Comparison of ENCODE assay signal across 1 cellular context in the genomic region with DNA sequence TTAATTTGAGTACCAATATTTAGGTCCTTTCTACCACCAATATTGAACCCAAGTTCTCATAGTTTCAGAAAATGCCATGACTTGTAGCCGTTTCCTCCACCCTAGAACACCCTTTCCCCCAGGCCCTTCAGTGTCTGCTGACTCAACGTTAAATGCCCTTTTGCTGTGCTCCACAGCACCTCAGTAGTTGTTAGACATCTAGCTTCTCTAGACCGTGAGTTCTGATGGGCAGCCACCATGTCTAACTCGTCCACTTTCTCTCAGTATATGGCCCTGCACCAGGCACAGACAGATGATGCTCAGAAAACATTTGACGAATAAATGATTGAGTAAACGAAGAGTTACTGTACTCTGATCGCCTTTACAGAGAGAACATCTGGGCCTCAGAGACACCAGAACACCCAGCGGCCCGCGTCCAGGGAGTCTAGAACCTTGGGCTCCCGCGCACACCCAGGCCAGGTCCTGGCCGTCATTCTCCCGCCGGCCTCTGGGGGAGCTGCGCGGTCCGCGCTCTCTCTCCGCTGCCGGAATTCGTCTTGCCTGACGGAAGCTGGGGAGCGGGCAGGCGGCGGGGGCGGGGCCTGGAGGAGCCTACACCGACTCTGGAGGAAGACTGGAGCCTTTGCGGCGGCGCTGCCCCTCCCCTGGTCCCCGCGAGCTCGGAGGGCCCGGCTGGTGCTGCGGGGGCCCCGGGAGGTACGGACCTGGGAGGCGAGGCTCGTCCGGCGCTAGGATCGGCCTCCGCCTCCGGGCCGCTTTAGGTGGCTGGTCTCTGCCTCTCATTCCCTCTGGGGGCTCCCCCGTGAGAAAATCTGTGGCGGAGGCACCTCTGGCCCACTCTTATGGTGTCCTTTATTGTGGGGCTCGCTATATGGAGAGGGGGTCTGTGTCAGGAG.
TF ChIP-seq lines count a peak whose summit lies in the region.

A gene (plus strand): TSS at position 582 of the 896 bp plus-strand sequence. CDS start 1,488 bp downstream, outside the sequence.

TF ChIP-seq in HepG2, 621 proteins besides CTCF, POLR2A, EP300 and RAD21 (continued from another document and continues in another):
- TF ChIP-seq, protein P1, sequence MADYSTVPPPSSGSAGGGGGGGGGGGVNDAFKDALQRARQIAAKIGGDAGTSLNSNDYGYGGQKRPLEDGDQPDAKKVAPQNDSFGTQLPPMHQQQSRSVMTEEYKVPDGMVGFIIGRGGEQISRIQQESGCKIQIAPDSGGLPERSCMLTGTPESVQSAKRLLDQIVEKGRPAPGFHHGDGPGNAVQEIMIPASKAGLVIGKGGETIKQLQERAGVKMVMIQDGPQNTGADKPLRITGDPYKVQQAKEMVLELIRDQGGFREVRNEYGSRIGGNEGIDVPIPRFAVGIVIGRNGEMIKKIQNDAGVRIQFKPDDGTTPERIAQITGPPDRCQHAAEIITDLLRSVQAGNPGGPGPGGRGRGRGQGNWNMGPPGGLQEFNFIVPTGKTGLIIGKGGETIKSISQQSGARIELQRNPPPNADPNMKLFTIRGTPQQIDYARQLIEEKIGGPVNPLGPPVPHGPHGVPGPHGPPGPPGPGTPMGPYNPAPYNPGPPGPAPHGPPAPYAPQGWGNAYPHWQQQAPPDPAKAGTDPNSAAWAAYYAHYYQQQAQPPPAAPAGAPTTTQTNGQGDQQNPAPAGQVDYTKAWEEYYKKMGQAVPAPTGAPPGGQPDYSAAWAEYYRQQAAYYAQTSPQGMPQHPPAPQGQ (CRISPR knock-in tag; IDR thresholded peaks at IDR 0.05; ENCODE audit: borderline replicate concordance), result no peak
- TF ChIP-seq, protein P2, sequence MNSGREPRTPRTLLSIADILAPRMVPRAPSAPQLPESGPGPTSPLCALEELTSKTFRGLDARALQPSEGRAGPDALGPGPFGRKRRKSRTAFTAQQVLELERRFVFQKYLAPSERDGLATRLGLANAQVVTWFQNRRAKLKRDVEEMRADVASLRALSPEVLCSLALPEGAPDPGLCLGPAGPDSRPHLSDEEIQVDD (CRISPR knock-in tag; IDR thresholded peaks at IDR 0.05; ENCODE audit: borderline replicate concordance), result peak; percentile 50; the same call in 1 of the 2 replicates
- TF ChIP-seq MEF2D (CRISPR knock-in tag; IDR thresholded peaks at IDR 0.05) (peak; percentile 92; the same call in 1 of the 2 replicates), SP2 (CRISPR knock-in tag; IDR thresholded peaks at IDR 0.05) (peak; percentile 76), HOXA3 (CRISPR knock-in tag; IDR thresholded peaks at IDR 0.05) (peak; percentile 98), HNF4A (CRISPR knock-in tag; IDR thresholded peaks at IDR 0.05) (peak; percentile 38; the same call in 1 of the 2 replicates), MTA3 (CRISPR knock-in tag; IDR thresholded peaks at IDR 0.05) (no peak), KLF13 (CRISPR knock-in tag; IDR thresholded peaks at IDR 0.05) (0 out of 2 replicates have a peak, but pooled peaks have one; percentile 55), ZMYM2 (CRISPR knock-in tag; IDR thresholded peaks at IDR 0.05) (peak; percentile 78), TCF12 (IDR thresholded peaks at IDR 0.05) (no peak), TCF12 (CRISPR knock-in tag; IDR thresholded peaks at IDR 0.05) (peak; percentile 85; the same call in 1 of the 2 replicates), MAZ (IDR thresholded peaks at IDR 0.05; ENCODE audit: borderline replicate concordance, low read depth, low read length) (peak; percentile 91), MAZ (CRISPR knock-in tag; IDR thresholded peaks at IDR 0.05; ENCODE audit: low read depth) (peak; percentile 99), SMAD1 (CRISPR knock-in tag; IDR thresholded peaks at IDR 0.05; ENCODE audit: borderline replicate concordance, low read depth) (0 out of 2 replicates have a peak, but pooled peaks have one; percentile 55), ARHGAP35 (CRISPR knock-in tag; IDR thresholded peaks at IDR 0.05; ENCODE audit: borderline replicate concordance) (peak; percentile 81), MED13 (CRISPR knock-in tag; IDR thresholded peaks at IDR 0.05) (peak; percentile 91; the same call in 1 of the 2 replicates), ZNF788 (CRISPR knock-in tag; IDR thresholded peaks at IDR 0.05; ENCODE audit: borderline replicate concordance) (peak; percentile 100), ZNF619 (CRISPR knock-in tag; IDR thresholded peaks at IDR 0.05) (peak; percentile 92; the same call in 1 of the 2 replicates), ZNF501 (CRISPR knock-in tag; IDR thresholded peaks at IDR 0.05) (peak; percentile 95; the same call in 1 of the 2 replicates), TARDBP (CRISPR knock-in tag; IDR thresholded peaks at IDR 0.05) (peak; percentile 89), ZNF75D (CRISPR knock-in tag; IDR thresholded peaks at IDR 0.05; ENCODE audit: borderline replicate concordance) (no peak), PHF5A (CRISPR knock-in tag; IDR thresholded peaks at IDR 0.05; ENCODE audit: low read depth, unreplicated experiment) (peak; percentile 82), ZNF839 (CRISPR knock-in tag; IDR thresholded peaks at IDR 0.05; ENCODE audit: borderline replicate concordance) (peak; percentile 97; the same call in 1 of the 2 replicates), IKZF4 (CRISPR knock-in tag; IDR thresholded peaks at IDR 0.05; ENCODE audit: borderline replicate concordance, low read depth, not compliant biosample characterization) (peak; percentile 31), FOXA1 (IDR thresholded peaks at IDR 0.05) (no peak), FOXA1 (CRISPR knock-in tag; IDR thresholded peaks at IDR 0.05) (peak; percentile 10; the same call in 1 of the 2 replicates), ZNF496 (CRISPR knock-in tag; IDR thresholded peaks at IDR 0.05; ENCODE audit: insufficient replicate concordance) (no peak), MXD4 (CRISPR knock-in tag; IDR thresholded peaks at IDR 0.05) (peak; percentile 89)
- TF ChIP-seq, protein P3, sequence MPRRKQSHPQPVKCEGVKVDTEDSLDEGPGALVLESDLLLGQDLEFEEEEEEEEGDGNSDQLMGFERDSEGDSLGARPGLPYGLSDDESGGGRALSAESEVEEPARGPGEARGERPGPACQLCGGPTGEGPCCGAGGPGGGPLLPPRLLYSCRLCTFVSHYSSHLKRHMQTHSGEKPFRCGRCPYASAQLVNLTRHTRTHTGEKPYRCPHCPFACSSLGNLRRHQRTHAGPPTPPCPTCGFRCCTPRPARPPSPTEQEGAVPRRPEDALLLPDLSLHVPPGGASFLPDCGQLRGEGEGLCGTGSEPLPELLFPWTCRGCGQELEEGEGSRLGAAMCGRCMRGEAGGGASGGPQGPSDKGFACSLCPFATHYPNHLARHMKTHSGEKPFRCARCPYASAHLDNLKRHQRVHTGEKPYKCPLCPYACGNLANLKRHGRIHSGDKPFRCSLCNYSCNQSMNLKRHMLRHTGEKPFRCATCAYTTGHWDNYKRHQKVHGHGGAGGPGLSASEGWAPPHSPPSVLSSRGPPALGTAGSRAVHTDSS (CRISPR knock-in tag; conservative IDR thresholded peaks at IDR 0.05), result 0 out of 2 replicates have a peak, but pooled peaks have one; percentile 58
- TF ChIP-seq, protein P4, sequence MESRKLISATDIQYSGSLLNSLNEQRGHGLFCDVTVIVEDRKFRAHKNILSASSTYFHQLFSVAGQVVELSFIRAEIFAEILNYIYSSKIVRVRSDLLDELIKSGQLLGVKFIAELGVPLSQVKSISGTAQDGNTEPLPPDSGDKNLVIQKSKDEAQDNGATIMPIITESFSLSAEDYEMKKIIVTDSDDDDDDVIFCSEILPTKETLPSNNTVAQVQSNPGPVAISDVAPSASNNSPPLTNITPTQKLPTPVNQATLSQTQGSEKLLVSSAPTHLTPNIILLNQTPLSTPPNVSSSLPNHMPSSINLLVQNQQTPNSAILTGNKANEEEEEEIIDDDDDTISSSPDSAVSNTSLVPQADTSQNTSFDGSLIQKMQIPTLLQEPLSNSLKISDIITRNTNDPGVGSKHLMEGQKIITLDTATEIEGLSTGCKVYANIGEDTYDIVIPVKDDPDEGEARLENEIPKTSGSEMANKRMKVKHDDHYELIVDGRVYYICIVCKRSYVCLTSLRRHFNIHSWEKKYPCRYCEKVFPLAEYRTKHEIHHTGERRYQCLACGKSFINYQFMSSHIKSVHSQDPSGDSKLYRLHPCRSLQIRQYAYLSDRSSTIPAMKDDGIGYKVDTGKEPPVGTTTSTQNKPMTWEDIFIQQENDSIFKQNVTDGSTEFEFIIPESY (CRISPR knock-in tag; IDR thresholded peaks at IDR 0.05), result peak; percentile 80
- TF ChIP-seq, protein P5, sequence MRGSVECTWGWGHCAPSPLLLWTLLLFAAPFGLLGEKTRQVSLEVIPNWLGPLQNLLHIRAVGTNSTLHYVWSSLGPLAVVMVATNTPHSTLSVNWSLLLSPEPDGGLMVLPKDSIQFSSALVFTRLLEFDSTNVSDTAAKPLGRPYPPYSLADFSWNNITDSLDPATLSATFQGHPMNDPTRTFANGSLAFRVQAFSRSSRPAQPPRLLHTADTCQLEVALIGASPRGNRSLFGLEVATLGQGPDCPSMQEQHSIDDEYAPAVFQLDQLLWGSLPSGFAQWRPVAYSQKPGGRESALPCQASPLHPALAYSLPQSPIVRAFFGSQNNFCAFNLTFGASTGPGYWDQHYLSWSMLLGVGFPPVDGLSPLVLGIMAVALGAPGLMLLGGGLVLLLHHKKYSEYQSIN (CRISPR knock-in tag; IDR thresholded peaks at IDR 0.05; ENCODE audit: borderline replicate concordance), result no peak
- TF ChIP-seq, protein P6, sequence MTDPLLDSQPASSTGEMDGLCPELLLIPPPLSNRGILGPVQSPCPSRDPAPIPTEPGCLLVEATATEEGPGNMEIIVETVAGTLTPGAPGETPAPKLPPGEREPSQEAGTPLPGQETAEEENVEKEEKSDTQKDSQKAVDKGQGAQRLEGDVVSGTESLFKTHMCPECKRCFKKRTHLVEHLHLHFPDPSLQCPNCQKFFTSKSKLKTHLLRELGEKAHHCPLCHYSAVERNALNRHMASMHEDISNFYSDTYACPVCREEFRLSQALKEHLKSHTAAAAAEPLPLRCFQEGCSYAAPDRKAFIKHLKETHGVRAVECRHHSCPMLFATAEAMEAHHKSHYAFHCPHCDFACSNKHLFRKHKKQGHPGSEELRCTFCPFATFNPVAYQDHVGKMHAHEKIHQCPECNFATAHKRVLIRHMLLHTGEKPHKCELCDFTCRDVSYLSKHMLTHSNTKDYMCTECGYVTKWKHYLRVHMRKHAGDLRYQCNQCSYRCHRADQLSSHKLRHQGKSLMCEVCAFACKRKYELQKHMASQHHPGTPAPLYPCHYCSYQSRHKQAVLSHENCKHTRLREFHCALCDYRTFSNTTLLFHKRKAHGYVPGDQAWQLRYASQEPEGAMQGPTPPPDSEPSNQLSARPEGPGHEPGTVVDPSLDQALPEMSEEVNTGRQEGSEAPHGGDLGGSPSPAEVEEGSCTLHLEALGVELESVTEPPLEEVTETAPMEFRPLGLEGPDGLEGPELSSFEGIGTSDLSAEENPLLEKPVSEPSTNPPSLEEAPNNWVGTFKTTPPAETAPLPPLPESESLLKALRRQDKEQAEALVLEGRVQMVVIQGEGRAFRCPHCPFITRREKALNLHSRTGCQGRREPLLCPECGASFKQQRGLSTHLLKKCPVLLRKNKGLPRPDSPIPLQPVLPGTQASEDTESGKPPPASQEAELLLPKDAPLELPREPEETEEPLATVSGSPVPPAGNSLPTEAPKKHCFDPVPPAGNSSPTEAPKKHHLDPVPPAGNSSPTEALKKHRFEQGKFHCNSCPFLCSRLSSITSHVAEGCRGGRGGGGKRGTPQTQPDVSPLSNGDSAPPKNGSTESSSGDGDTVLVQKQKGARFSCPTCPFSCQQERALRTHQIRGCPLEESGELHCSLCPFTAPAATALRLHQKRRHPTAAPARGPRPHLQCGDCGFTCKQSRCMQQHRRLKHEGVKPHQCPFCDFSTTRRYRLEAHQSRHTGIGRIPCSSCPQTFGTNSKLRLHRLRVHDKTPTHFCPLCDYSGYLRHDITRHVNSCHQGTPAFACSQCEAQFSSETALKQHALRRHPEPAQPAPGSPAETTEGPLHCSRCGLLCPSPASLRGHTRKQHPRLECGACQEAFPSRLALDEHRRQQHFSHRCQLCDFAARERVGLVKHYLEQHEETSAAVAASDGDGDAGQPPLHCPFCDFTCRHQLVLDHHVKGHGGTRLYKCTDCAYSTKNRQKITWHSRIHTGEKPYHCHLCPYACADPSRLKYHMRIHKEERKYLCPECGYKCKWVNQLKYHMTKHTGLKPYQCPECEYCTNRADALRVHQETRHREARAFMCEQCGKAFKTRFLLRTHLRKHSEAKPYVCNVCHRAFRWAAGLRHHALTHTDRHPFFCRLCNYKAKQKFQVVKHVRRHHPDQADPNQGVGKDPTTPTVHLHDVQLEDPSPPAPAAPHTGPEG (CRISPR knock-in tag; IDR thresholded peaks at IDR 0.05), result peak; percentile 81
- TF ChIP-seq, protein P7, sequence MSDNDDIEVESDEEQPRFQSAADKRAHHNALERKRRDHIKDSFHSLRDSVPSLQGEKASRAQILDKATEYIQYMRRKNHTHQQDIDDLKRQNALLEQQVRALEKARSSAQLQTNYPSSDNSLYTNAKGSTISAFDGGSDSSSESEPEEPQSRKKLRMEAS (IDR thresholded peaks at IDR 0.05), result peak; percentile 70
- TF ChIP-seq, protein P8, sequence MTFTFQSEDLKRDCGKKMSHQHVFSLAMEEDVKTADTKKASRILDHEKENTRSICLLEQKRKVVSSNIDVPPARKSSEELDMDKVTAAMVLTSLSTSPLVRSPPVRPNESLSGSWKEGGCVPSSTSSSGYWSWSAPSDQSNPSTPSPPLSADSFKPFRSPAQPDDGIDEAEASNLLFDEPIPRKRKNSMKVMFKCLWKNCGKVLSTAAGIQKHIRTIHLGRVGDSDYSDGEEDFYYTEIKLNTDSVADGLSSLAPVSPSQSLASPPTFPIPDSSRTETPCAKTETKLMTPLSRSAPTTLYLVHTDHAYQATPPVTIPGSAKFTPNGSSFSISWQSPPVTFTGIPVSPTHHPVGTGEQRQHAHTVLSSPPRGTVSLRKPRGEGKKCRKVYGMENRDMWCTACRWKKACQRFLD (CRISPR knock-in tag; IDR thresholded peaks at IDR 0.05; ENCODE audit: borderline replicate concordance), result peak; percentile 53; the same call in 1 of the 2 replicates
- TF ChIP-seq, protein P9, sequence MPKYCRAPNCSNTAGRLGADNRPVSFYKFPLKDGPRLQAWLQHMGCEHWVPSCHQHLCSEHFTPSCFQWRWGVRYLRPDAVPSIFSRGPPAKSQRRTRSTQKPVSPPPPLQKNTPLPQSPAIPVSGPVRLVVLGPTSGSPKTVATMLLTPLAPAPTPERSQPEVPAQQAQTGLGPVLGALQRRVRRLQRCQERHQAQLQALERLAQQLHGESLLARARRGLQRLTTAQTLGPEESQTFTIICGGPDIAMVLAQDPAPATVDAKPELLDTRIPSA (CRISPR knock-in tag; IDR thresholded peaks at IDR 0.05; ENCODE audit: borderline replicate concordance), result no peak; the same call in 1 of the 2 replicates
